Comparison of ENCODE assay signal across 1 cellular context in the genomic region with DNA sequence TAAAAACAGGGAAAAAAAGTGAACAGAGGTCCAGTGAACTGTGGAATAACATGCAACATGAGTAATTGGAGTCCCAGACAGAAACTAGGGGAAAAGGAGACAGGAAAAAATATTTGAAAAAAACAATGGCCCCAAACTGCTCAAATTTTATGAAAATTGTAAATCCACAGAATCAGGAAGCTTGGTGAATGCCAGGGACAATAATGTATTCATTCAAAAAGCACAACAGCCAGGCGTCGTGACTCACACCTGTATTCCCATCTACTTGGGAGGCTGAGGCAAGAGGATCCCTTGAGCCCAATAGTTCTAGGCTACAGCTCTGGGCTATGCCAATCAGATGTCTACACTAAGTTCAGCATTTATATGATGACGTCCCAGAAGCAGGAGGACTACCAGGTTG.
TF ChIP-seq lines count a peak whose summit lies in the region.

No MANE protein-coding gene starts in this region.

TF ChIP-seq in GM23338, 12 proteins besides CTCF, POLR2A, EP300 and RAD21 (continued from another document):
- TF ChIP-seq, protein P1, sequence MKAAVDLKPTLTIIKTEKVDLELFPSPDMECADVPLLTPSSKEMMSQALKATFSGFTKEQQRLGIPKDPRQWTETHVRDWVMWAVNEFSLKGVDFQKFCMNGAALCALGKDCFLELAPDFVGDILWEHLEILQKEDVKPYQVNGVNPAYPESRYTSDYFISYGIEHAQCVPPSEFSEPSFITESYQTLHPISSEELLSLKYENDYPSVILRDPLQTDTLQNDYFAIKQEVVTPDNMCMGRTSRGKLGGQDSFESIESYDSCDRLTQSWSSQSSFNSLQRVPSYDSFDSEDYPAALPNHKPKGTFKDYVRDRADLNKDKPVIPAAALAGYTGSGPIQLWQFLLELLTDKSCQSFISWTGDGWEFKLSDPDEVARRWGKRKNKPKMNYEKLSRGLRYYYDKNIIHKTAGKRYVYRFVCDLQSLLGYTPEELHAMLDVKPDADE (IDR thresholded peaks at IDR 0.05), result no peak
- TF ChIP-seq, protein P2, sequence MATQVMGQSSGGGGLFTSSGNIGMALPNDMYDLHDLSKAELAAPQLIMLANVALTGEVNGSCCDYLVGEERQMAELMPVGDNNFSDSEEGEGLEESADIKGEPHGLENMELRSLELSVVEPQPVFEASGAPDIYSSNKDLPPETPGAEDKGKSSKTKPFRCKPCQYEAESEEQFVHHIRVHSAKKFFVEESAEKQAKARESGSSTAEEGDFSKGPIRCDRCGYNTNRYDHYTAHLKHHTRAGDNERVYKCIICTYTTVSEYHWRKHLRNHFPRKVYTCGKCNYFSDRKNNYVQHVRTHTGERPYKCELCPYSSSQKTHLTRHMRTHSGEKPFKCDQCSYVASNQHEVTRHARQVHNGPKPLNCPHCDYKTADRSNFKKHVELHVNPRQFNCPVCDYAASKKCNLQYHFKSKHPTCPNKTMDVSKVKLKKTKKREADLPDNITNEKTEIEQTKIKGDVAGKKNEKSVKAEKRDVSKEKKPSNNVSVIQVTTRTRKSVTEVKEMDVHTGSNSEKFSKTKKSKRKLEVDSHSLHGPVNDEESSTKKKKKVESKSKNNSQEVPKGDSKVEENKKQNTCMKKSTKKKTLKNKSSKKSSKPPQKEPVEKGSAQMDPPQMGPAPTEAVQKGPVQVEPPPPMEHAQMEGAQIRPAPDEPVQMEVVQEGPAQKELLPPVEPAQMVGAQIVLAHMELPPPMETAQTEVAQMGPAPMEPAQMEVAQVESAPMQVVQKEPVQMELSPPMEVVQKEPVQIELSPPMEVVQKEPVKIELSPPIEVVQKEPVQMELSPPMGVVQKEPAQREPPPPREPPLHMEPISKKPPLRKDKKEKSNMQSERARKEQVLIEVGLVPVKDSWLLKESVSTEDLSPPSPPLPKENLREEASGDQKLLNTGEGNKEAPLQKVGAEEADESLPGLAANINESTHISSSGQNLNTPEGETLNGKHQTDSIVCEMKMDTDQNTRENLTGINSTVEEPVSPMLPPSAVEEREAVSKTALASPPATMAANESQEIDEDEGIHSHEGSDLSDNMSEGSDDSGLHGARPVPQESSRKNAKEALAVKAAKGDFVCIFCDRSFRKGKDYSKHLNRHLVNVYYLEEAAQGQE (IDR thresholded peaks at IDR 0.05; ENCODE audit: unreplicated experiment), result no peak
